ENCODE assay signal across 23 cellular contexts in the genomic region with DNA sequence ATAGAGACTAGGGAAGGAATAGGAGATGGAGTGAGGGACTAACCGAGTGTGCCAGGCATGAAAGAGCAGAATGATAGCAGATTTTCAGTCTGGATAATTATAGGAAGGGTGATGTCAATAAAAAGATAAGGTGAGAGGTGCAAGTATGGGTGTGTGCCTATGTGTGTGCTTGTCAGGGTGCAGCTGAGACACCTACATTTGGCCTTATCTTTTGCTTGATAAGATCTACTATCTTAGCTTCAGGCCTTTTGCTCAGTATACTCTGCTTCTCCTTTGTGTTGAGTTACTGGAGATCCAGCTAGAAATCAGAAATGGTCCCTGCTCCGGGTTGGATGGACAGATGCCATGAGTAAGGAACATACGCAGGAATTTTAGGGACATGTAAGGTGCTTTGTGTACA. TPM values are rescaled to one million over a fixed set of nuclear protein-coding genes. Genes with fewer than 3 reads are reported as not detected.
DNase-seq lines count a peak whose midpoint lies in the region; ATAC-seq, FAIRE-seq and TF ChIP-seq lines count a peak whose summit lies in the region.
"Had no signal": no experiment of that assay in that cellular context is flagged by ENCODE, and none has a peak within 500 bp of the region (broad histone marks: within the 10 kb centered on the region; RNA-seq: fewer than 3 reads in every experiment).

No MANE protein-coding gene starts in this region.

- no peaks in the 10 kb centered on the region for H3K79me1 ChIP-seq in mesendoderm (ENCODE audit: low read length)

- H2BK5ac ChIP-seq in mesendoderm (ENCODE audit: low read length) = no peak overlapping the region

- no peak overlapping the region for H2BK15ac ChIP-seq in mesendoderm (replicated peaks; ENCODE audit: low read depth)

- H3K4me2 ChIP-seq in mesendoderm (ENCODE audit: low read length) = no peak overlapping the region
- H3K4me2 ChIP-seq: A549; BLaER1 treated with 17β-estradiol and CSF1 and Interleukin-3, amounts not matched to agents 10 nM and 100 nM had no signal

- H3K79me2 ChIP-seq in mesendoderm (ENCODE audit: control insufficient read depth, insufficient read depth, low read length) = no peaks in the 10 kb centered on the region

- no peak for FAIRE-seq in GM12891 (lab: Jason Lieb, UNC)
- FAIRE-seq: A549, D721Med, G401.6, GM12892, GM18507, GM19239 had no signal

- H3K36me3 ChIP-seq in HEK293 (ENCODE audit: control insufficient read depth in 2 of 2, insufficient read depth in 1 of 2, low read length in 2 of 2) (no peaks in the 10 kb centered on the region), mesendoderm (ENCODE audit: control insufficient read depth, insufficient read depth, low read length) (no peaks in the 10 kb centered on the region), heart right ventricle (no peaks in the 10 kb centered on the region)
- H3K36me3 ChIP-seq: BLaER1 treated with 17β-estradiol and CSF1 and Interleukin-3, amounts not matched to agents 10 nM and 100 nM had no signal

- H4K8ac ChIP-seq in mesendoderm (ENCODE audit: low read depth, low read length) = no peak overlapping the region

- H3K9me3 ChIP-seq in HEK293 (ENCODE audit: control insufficient read depth, insufficient read depth, low read depth, low read length) (no peaks in the 10 kb centered on the region), heart right ventricle (peaks cover 0 to 5% (median 0%) of the 10 kb centered on the region in 11 donors)
- H3K9me3 ChIP-seq: A549; BLaER1 treated with 17β-estradiol and CSF1 and Interleukin-3, amounts not matched to agents 10 nM and 100 nM; Caco-2 had no signal

- TF ChIP-seq POLR2A in GM12891 (IDR thresholded peaks at IDR 0.05; ENCODE audit: low read depth, low read length) = no peak

- H2AK5ac ChIP-seq in mesendoderm (ENCODE audit: low read length) = no peak overlapping the region

- H3K4ac ChIP-seq in mesendoderm (ENCODE audit: low read depth, low read length) = no peak overlapping the region

- H4K5ac ChIP-seq in mesendoderm (ENCODE audit: low read length) = no peak overlapping the region

- H3K4me1 ChIP-seq in HEK293 (ENCODE audit: control insufficient read depth, insufficient read depth, low read length) = peaks cover 7% of the 10 kb centered on the region; the same call in 1 of the 2 replicates
- peaks cover 10% of the 10 kb centered on the region for H3K4me1 ChIP-seq in mesendoderm (ENCODE audit: control insufficient read depth, low read depth, low read length)
- H3K4me1 ChIP-seq in heart right ventricle = peaks cover 0 to 17% (median 9%) of the 10 kb centered on the region in 9 donors

- H3K23ac ChIP-seq in mesendoderm (ENCODE audit: low read length) = no peak overlapping the region

- no peak overlapping the region for H2BK120ac ChIP-seq in mesendoderm (ENCODE audit: low read depth, low read length)

- H3K18ac ChIP-seq in mesendoderm (ENCODE audit: low read length) = no peak overlapping the region

- POLR2A ChIA-PET in HEK293 (lab: Yijun Ruan, JAX) = no interaction called here

- no peak overlapping the region for H3K9ac ChIP-seq in mesendoderm (ENCODE audit: low read length)
- H3K9ac ChIP-seq: BLaER1 treated with 17β-estradiol and CSF1 and Interleukin-3, amounts not matched to agents 10 nM and 100 nM had no signal

- intact Hi-C loops in heart right ventricle (cut with DNase I) = no loop called here

- TF ChIP-seq CTCF in HEK293 (tag by site-specific recombination; IDR thresholded peaks at IDR 0.05) (no peak), VCaP (conservative IDR thresholded peaks at IDR 0.05) (no peak), heart right ventricle (IDR thresholded peaks at IDR 0.05) (no peak)

- WGBS in mesendoderm (ENCODE audit: extremely low coverage, insufficient coverage, low lambda C conversion rate) = no CpG with 5 or more reads among the region's 3 CpGs
- WGBS in heart right ventricle, 2 donors = 83 to 88% methylated on average over 3 of the region's 3 CpGs

- ATAC-seq in heart right ventricle = no peak
- ATAC-seq: A549; CD8-positive, alpha-beta T cell had no signal

- no peak overlapping the region for H3K56ac ChIP-seq in mesendoderm (ENCODE audit: low read length)

- no peaks in the 10 kb centered on the region for H3K27me3 ChIP-seq in mesendoderm (ENCODE audit: insufficient read depth, low read length, poor library complexity)
- H3K27me3 ChIP-seq in heart right ventricle = no peaks in the 10 kb centered on the region
- H3K27me3 ChIP-seq: BLaER1 treated with 17β-estradiol and CSF1 and Interleukin-3, amounts not matched to agents 10 nM and 100 nM had no signal

- DNase-seq in mesendoderm (peak; percentile 49), GM12891 (ENCODE audit: insufficient read length, low spot score) (no peak), heart right ventricle (no peak), T-helper 9 cell (no peak)
- DNase-seq: AML-193; Caco-2; Calu3; CD4-positive, alpha-beta T cell; CD8-positive, alpha-beta T cell; DMS79 treated with DMSO at 0.1 percent for 48 hours; GF-D8 had no signal

- no peak overlapping the region for H3K4me3 ChIP-seq in HEK293 (ENCODE audit: low read depth, low read length)
- H3K4me3 ChIP-seq in mesendoderm (ENCODE audit: low read length) = no peak overlapping the region
- H3K4me3 ChIP-seq in heart right ventricle = no peak overlapping the region
- H3K4me3 ChIP-seq: A549; BLaER1 treated with 17β-estradiol and CSF1 and Interleukin-3, amounts not matched to agents 10 nM and 100 nM had no signal

- CTCF ChIA-PET in HEK293 (lab: Yijun Ruan, JAX) = no interaction called here

- H3K27ac ChIP-seq in HEK293 (ENCODE audit: extremely low read depth, low read depth, low read length) = no peak overlapping the region
- peak overlapping the region; percentile 26; the same call in 1 of the 2 replicates for H3K27ac ChIP-seq in VCaP
- no peak overlapping the region for H3K27ac ChIP-seq in mesendoderm (ENCODE audit: low read depth, low read length)
- H3K27ac ChIP-seq in heart right ventricle = no peak overlapping the region
- H3K27ac ChIP-seq: 22Rv1; A549; BLaER1 treated with 17β-estradiol and CSF1 and Interleukin-3, amounts not matched to agents 10 nM and 100 nM; C4-2B had no signal

TF ChIP-seq in HEK293, 187 proteins besides CTCF, POLR2A, EP300 and RAD21:
- TF ChIP-seq ZBTB17 (tag by site-specific recombination; IDR thresholded peaks at IDR 0.05) = 0 out of 2 replicates have a peak, but pooled peaks have one; percentile 20
- no peak for TF ChIP-seq ZNF555 (tag by site-specific recombination; conservative IDR thresholded peaks at IDR 0.05)

TF ChIP-seq in GM12891, 5 proteins besides CTCF, POLR2A, EP300 and RAD21:
- TF ChIP-seq TAF1 (IDR thresholded peaks at IDR 0.05; ENCODE audit: low read depth, low read length) = no peak

RNA-seq across cellular contexts. Expression of a gene that starts 17.4 kb away (rescaled TPM):
- polyA plus RNA-seq in mesendoderm (2013, experiment 1 of 2) = 0.15 TPM
- polyA plus RNA-seq in mesendoderm (2013, experiment 2 of 2) = 0.14 TPM
- not detected for polyA plus RNA-seq in GM12891 (2012; ENCODE audit: low read depth, missing spikeins)
- not detected for total RNA-seq in heart right ventricle
- not detected for polyA plus RNA-seq in heart right ventricle
- total RNA-seq: CD4-positive, alpha-beta T cell; CD8-positive, alpha-beta T cell had no signal
- polyA plus RNA-seq: BJ had no signal
